Comparison of ENCODE assay signal across 8 cellular contexts in the genomic region with DNA sequence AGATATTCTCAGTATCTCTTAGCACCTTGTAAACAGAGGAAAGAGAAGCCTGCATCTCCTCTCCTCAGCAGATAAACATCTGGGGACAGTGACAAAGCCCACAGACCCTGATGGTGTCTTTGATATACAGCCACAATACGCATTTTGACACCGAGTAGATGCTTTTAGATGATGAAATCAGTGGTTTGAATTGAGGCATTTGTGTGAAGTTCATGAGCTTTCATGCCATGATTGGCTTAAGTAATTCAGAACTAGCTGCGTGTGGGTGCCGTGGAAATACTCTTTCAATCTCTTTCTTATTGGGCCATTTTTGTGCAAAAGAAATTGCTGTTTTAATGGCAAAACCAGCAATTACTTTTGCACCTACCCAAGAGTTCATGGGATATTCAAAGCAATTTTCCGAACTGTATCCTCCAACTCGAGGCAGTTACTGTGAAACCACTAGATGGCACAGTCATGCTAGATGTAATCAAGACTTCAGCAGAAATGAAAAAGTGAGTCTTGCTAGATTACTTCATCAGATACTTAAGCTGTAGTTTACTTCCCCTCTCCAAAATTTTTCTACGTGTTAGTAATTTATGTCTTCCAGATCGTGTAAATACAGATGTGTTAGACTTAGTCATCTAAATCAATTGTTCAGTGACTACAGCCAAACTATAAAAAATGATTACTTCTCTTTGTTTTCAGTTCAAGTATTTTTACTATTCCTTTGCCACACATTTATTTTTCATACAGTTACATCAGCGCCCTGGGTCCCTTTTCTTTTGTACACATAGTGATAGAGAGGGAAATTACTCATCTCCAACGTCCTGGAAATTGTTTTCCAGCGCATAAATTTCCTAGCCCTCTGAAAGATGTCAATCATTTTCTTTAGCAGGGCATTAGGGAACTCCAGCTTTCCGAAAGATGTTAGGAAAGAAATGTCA. TPM values are rescaled to one million over a fixed set of nuclear protein-coding genes. Genes with fewer than 3 reads are reported as not detected.
DNase-seq lines count a peak whose midpoint lies in the region; ATAC-seq, FAIRE-seq and TF ChIP-seq lines count a peak whose summit lies in the region.

No MANE protein-coding gene starts in this region.

- no peaks in the 10 kb centered on the region for H3K79me2 ChIP-seq in keratinocyte (ENCODE audit: control insufficient read depth, insufficient read depth, low read length)

- H3K4me1 ChIP-seq in breast epithelium (no peaks in the 10 kb centered on the region), keratinocyte (ENCODE audit: control insufficient read depth, extremely low read depth, insufficient read depth, low read length) (peaks cover 2% of the 10 kb centered on the region)

- peak overlapping the region; percentile 70 for H3K4me2 ChIP-seq in keratinocyte (ENCODE audit: control insufficient read depth, extremely low read depth, insufficient read depth, low read depth, low read length)

- H3K27me3 ChIP-seq in breast epithelium (no peaks in the 10 kb centered on the region), keratinocyte (ENCODE audit: control insufficient read depth, extremely low read depth, insufficient read depth, low read length) (peaks cover 4% of the 10 kb centered on the region)

- no peaks in the 10 kb centered on the region for H4K20me1 ChIP-seq in keratinocyte (ENCODE audit: control insufficient read depth, extremely low read depth, insufficient read depth, low read length)

- intact Hi-C loops in breast epithelium (cut with DNase I; ENCODE audit: low total_unique reads): no loop called here

- no peaks in the 10 kb centered on the region for H3K36me3 Mint-ChIP-seq in IgD-negative memory B cell
- H3K36me3 Mint-ChIP-seq in stimulated activated effector memory CD8-positive, alpha-beta T cell treated with anti-CD3 and anti-CD28 coated beads, Interleukin-12 subunit alpha, Interleukin-12 subunit beta, amount 100 ng/mL, for 72 hours: peaks cover 6% of the 10 kb centered on the region

- H3K27ac Mint-ChIP-seq in IgD-negative memory B cell: peak overlapping the region; percentile 34 to 93 (median 42)
- peak overlapping the region; percentile 67 for H3K27ac Mint-ChIP-seq in stimulated activated effector memory CD8-positive, alpha-beta T cell treated with anti-CD3 and anti-CD28 coated beads, Interleukin-12 subunit alpha, Interleukin-12 subunit beta, amount 100 ng/mL, for 72 hours

- no peaks in the 10 kb centered on the region for H3K9me3 ChIP-seq in breast epithelium
- no peaks in the 10 kb centered on the region for H3K9me3 ChIP-seq in keratinocyte (ENCODE audit: control insufficient read depth, low read depth, low read length)

- ATAC-seq in GM21360 (IDR thresholded peaks at IDR 0.05; ENCODE audit: unreplicated experiment): peak; percentile 60
- peak; percentile 86 for ATAC-seq in stimulated activated effector memory CD8-positive, alpha-beta T cell treated with anti-CD3 and anti-CD28 coated beads, Interleukin-12 subunit alpha, Interleukin-12 subunit beta, amount 100 ng/mL, for 72 hours

- H3K27ac ChIP-seq in breast epithelium (peak overlapping the region; percentile 69 to 86), keratinocyte (ENCODE audit: control insufficient read depth, insufficient read depth, low read length) (peak overlapping the region; percentile 58)

- no peaks in the 10 kb centered on the region for H3K9me3 Mint-ChIP-seq in IgD-negative memory B cell
- peaks cover 2% of the 10 kb centered on the region for H3K9me3 Mint-ChIP-seq in stimulated activated effector memory CD8-positive, alpha-beta T cell treated with anti-CD3 and anti-CD28 coated beads, Interleukin-12 subunit alpha, Interleukin-12 subunit beta, amount 100 ng/mL, for 72 hours

- no peak for TF ChIP-seq POLR2A in breast epithelium (IDR thresholded peaks at IDR 0.05)

- peak overlapping the region; percentile 14 for H3K9ac ChIP-seq in keratinocyte (ENCODE audit: control insufficient read depth, extremely low read depth, insufficient read depth, low read length)

- H3K4me3 ChIP-seq in breast epithelium (peak overlapping the region; percentile 39 to 63 (median 51)), keratinocyte (ENCODE audit: control insufficient read depth in 2 of 3, extremely low read depth in 1 of 3, insufficient read depth in 2 of 3, low read depth in 1 of 3, low read length in 3 of 3) (peak overlapping the region in 2 of 3 experiments; percentile 6 to 16)

- DNase-seq in Daoy (ENCODE audit: low read depth) (peak; percentile 83), RPMI7951 (ENCODE audit: low read depth) (peak; percentile 65), breast epithelium (ENCODE audit: low spot score in 2 of 2) (no peak), keratinocyte (ENCODE audit: low read depth, low spot score) (peak; percentile 48), GOT3 (lab: John Stamatoyannopoulos, UW) (no peak)
- peak; percentile 10 to 63 for DNase-seq in stimulated activated effector memory CD8-positive, alpha-beta T cell treated with anti-CD3 and anti-CD28 coated beads, Interleukin-12 subunit alpha, Interleukin-12 subunit beta, amount 100 ng/mL, for 72 hours (ENCODE audit: low spot score in 2 of 2)

- TF ChIP-seq CTCF in breast epithelium (IDR thresholded peaks at IDR 0.05) (peak; percentile 56 to 80 (median 77)), keratinocyte (optimal IDR thresholded peaks at IDR 0.05 in 1 of 3, IDR thresholded peaks at IDR 0.05 in 1 of 3, conservative IDR thresholded peaks at IDR 0.05 in 1 of 3; ENCODE audit: extremely low read depth in 1 of 3, insufficient read depth in 2 of 3, low read length in 3 of 3) (peak; percentile 57 to 81 (median 65))

- peaks cover 3 to 8% (median 3%) of the 10 kb centered on the region in 3 donors for H3K4me1 Mint-ChIP-seq in IgD-negative memory B cell
- H3K4me1 Mint-ChIP-seq in stimulated activated effector memory CD8-positive, alpha-beta T cell treated with anti-CD3 and anti-CD28 coated beads, Interleukin-12 subunit alpha, Interleukin-12 subunit beta, amount 100 ng/mL, for 72 hours: peaks cover 40% of the 10 kb centered on the region

- peaks cover 5% of the 10 kb centered on the region for H3K27me3 Mint-ChIP-seq in IgD-negative memory B cell

- no peaks in the 10 kb centered on the region for H3K9me1 ChIP-seq in keratinocyte (ENCODE audit: control insufficient read depth, extremely low read depth, insufficient read depth, low read length)

- H3K36me3 ChIP-seq in breast epithelium (no peaks in the 10 kb centered on the region), keratinocyte (ENCODE audit: control insufficient read depth in 2 of 2, extremely low read depth in 1 of 2, insufficient read depth in 2 of 2, low read length in 2 of 2) (no peaks in the 10 kb centered on the region)

- peak overlapping the region; percentile 83 to 94 (median 92) for H3K4me3 Mint-ChIP-seq in IgD-negative memory B cell
- peak overlapping the region; percentile 61 for H3K4me3 Mint-ChIP-seq in stimulated activated effector memory CD8-positive, alpha-beta T cell treated with anti-CD3 and anti-CD28 coated beads, Interleukin-12 subunit alpha, Interleukin-12 subunit beta, amount 100 ng/mL, for 72 hours

- dilution Hi-C loops in keratinocyte (cut with MboI; ENCODE audit: extremely low pct_ligation_motif_present, low sequenced_read_pairs): no loop called here

- peak; percentile 91 for FAIRE-seq in keratinocyte (lab: Jason Lieb, UNC)

- H2AFZ ChIP-seq in keratinocyte (ENCODE audit: control insufficient read depth, low read length): no peak overlapping the region

RNA-seq across cellular contexts. Expression of a gene that starts 49.4 kb away (rescaled TPM):
- total RNA-seq in Daoy (2014; rRNA removed; shearing (Covaris generic)): under 0.01 TPM in 1 of 2 replicates, not detected in the other
- not detected for polyA plus RNA-seq in IgD-negative memory B cell
- total RNA-seq in RPMI7951 (2014; rRNA removed; shearing (Covaris generic)): not detected in 2 replicates
- under 1 TPM in 2 of 3 donors, not detected in 1; 0.29 to 0.33 TPM for total RNA-seq in breast epithelium
- polyA plus RNA-seq in keratinocyte: not detected in 3 replicates
- polyA plus RNA-seq in keratinocyte (2011; ENCODE audit: low read depth): not detected
- not detected in 2 replicates for polyA plus RNA-seq in keratinocyte (2011; cell fraction: cytosol; rRNA removed)
- polyA plus RNA-seq in keratinocyte (2011; cell fraction: nucleus; rRNA removed): not detected in 2 replicates
- not detected in 2 replicates for polyA plus RNA-seq in keratinocyte (2012; ENCODE audit: low replicate concordance)
- not detected in 3 replicates for polyA minus RNA-seq in keratinocyte
- polyA minus RNA-seq in keratinocyte (2011; cell fraction: cytosol; rRNA and poly(A)+ RNA removed): not detected
- polyA minus RNA-seq in keratinocyte (2011; cell fraction: nucleus; rRNA and poly(A)+ RNA removed): not detected in 2 replicates

Comparison
In these comparisons a context has a peak if more than half of its experiments do, and no peak if none do; other contexts are left out.
1. DNase-seq: peak in Daoy (single experiment), RPMI7951 (single experiment), keratinocyte (single experiment) and stimulated activated effector memory CD8-positive, alpha-beta T cell treated with anti-CD3 and anti-CD28 coated beads, Interleukin-12 subunit alpha, Interleukin-12 subunit beta, amount 100 ng/mL, for 72 hours (2 of 2); none in breast epithelium (0 of 2) and GOT3 (single experiment).